In the genomic region with DNA sequence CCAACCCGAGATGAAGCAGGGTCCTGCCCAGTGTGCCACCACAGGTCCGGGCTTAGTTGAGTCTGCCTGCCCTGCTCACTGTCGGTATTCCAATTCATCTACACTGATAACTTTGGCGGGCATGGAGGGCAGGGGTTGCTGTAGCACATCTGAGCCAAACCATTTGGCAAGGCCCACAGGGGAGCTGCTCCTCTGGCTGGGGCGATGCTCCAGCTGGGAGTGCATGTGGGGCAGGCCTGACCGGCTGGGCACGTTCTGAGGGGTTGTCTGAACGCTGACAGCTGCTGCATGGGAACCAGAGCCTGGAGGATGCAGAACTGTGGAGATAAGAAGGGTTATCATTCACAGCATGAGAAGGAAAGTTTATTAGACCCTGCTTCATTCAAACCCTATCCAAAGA, we compare ENCODE assay signal across 34 cellular contexts. TPM values are rescaled to one million over a fixed set of nuclear protein-coding genes. Genes with fewer than 3 reads are reported as not detected.
DNase-seq lines count a peak whose midpoint lies in the region; ATAC-seq and TF ChIP-seq lines count a peak whose summit lies in the region.
"Had no signal": no experiment of that assay in that cellular context is flagged by ENCODE, and none has a peak within 500 bp of the region (broad histone marks: within the 10 kb centered on the region; RNA-seq: fewer than 3 reads in every experiment).

No MANE protein-coding gene starts in this region.

- no peaks in the 10 kb centered on the region for H3K9me3 Mint-ChIP-seq in stimulated activated effector memory CD8-positive, alpha-beta T cell treated with anti-CD3 and anti-CD28 coated beads, Interleukin-12 subunit alpha, Interleukin-12 subunit beta, amount 100 ng/mL, for 72 hours
- H3K9me3 Mint-ChIP-seq: activated naive CD4-positive, alpha-beta T cell treated with anti-CD3 and anti-CD28 coated beads, Interleukin-2, amount 10 ng/mL, durations not matched to agents 7 days and 5 days; endodermal cell; IgD-negative memory B cell; T-helper 1 cell treated with Interleukin-12 subunit alpha and Interleukin-12 subunit beta and Interleukin-4 antibody, amounts not matched to agents 30 μg/mL and 1 μg/mL, for 36 hours had no signal

- H3K4me3 ChIP-seq in right atrium auricular region (no peak overlapping the region), body of pancreas (no peak overlapping the region), right cardiac atrium (ENCODE audit: low read length) (no peak overlapping the region)
- H3K4me3 ChIP-seq: A549, adrenal gland, lung, mucosa of descending colon, tibial nerve had no signal

- H3K36me3 ChIP-seq in right atrium auricular region (peaks cover 91% of the 10 kb centered on the region), body of pancreas (replicated peaks in 1 of 2; ENCODE audit: insufficient read depth in 1 of 2, low read depth in 2 of 2) (peaks cover 0 to 43% of the 10 kb centered on the region in 2 donors)

- peak overlapping the region; percentile 60 for H3K27ac Mint-ChIP-seq in stimulated activated effector memory CD8-positive, alpha-beta T cell treated with anti-CD3 and anti-CD28 coated beads, Interleukin-12 subunit alpha, Interleukin-12 subunit beta, amount 100 ng/mL, for 72 hours
- H3K27ac Mint-ChIP-seq: endodermal cell; IgD-negative memory B cell; T-helper 1 cell treated with Interleukin-12 subunit alpha and Interleukin-12 subunit beta and Interleukin-4 antibody, amounts not matched to agents 30 μg/mL and 1 μg/mL, for 36 hours had no signal

- H3K4me1 ChIP-seq in right atrium auricular region: peaks cover 0 to 26% of the 10 kb centered on the region in 2 donors
- no peaks in the 10 kb centered on the region for H3K4me1 ChIP-seq in body of pancreas
- no peaks in the 10 kb centered on the region for H3K4me1 ChIP-seq in right cardiac atrium (ENCODE audit: control insufficient read depth, insufficient read depth, low read length)
- H3K4me1 ChIP-seq: A549 had no signal

- H3K36me3 Mint-ChIP-seq in stimulated activated effector memory CD8-positive, alpha-beta T cell treated with anti-CD3 and anti-CD28 coated beads, Interleukin-12 subunit alpha, Interleukin-12 subunit beta, amount 100 ng/mL, for 72 hours: peaks cover 100% of the 10 kb centered on the region

- no peak overlapping the region for H3K27ac ChIP-seq in right atrium auricular region
- no peak overlapping the region for H3K27ac ChIP-seq in body of pancreas
- H3K27ac ChIP-seq in right cardiac atrium (ENCODE audit: low read length): no peak overlapping the region
- H3K27ac ChIP-seq: A549, adrenal gland, foreskin keratinocyte, parathyroid adenoma, tibial nerve had no signal

- peak; percentile 87 for ATAC-seq in Right ventricle myocardium inferior
- ATAC-seq in body of pancreas: peak; percentile 12
- peak; percentile 47 to 71 for ATAC-seq in right cardiac atrium
- ATAC-seq in stimulated activated effector memory CD8-positive, alpha-beta T cell treated with anti-CD3 and anti-CD28 coated beads, Interleukin-12 subunit alpha, Interleukin-12 subunit beta, amount 100 ng/mL, for 72 hours: no peak
- ATAC-seq: A549; activated CD4-positive, CD25-positive, alpha-beta regulatory T cell treated with anti-CD3 and anti-CD28 coated beads, Interleukin-2, amount 50 U/mL, for 24 hours; esophagus mucosa; foreskin keratinocyte; HCT116; mucosa of descending colon; SK-N-SH treated with all-trans-retinoic acid at 6 μM for 48 hours had no signal

- intact Hi-C loops in Right ventricle myocardium inferior (cut with DNase I): no loop called here
- intact Hi-C loops in body of pancreas (cut with DNase I): no loop called here
- intact Hi-C loops in right cardiac atrium (cut with DNase I): no loop called here

- WGBS in body of pancreas, 2 donors: 62 to 67% methylated on average over 1 to 8 of the region's 8 CpGs
- WGBS in right cardiac atrium: 37% methylated on average over 8 of the region's 8 CpGs

- TF ChIP-seq POLR2A in body of pancreas (IDR thresholded peaks at IDR 0.05): no peak

- no peak overlapping the region for H3K4me3 Mint-ChIP-seq in stimulated activated effector memory CD8-positive, alpha-beta T cell treated with anti-CD3 and anti-CD28 coated beads, Interleukin-12 subunit alpha, Interleukin-12 subunit beta, amount 100 ng/mL, for 72 hours
- H3K4me3 Mint-ChIP-seq: activated naive CD4-positive, alpha-beta T cell treated with anti-CD3 and anti-CD28 coated beads, Interleukin-2, amount 10 ng/mL, durations not matched to agents 7 days and 5 days; B cell; endodermal cell; IgD-negative memory B cell; T-helper 1 cell treated with Interleukin-12 subunit alpha and Interleukin-12 subunit beta and Interleukin-4 antibody, amounts not matched to agents 30 μg/mL and 1 μg/mL, for 36 hours had no signal

- DNase-seq in Right ventricle myocardium inferior (ENCODE audit: missing footprints) (peak; percentile 69), right atrium auricular region (ENCODE audit: low spot score) (no peak), body of pancreas (no peak), right cardiac atrium (peak; percentile 39 to 80 (median 78)), NCI-H510A (lab: John Stamatoyannopoulos, UW) (no peak), NCI-H2107 (lab: John Stamatoyannopoulos, UW) (no peak), LoVo (ENCODE audit: low spot score) (no peak)
- no peak for DNase-seq in stimulated activated effector memory CD8-positive, alpha-beta T cell treated with anti-CD3 and anti-CD28 coated beads, Interleukin-12 subunit alpha, Interleukin-12 subunit beta, amount 100 ng/mL, for 72 hours (ENCODE audit: low spot score in 2 of 2)
- DNase-seq: activated CD4-positive, alpha-beta T cell treated with anti-CD3 and anti-CD28 coated beads, Interleukin-2, amount 50 U/mL, for 48 hours; activated naive CD4-positive, alpha-beta T cell treated with anti-CD3 and anti-CD28 coated beads, Interleukin-2, amount 10 ng/mL, durations not matched to agents 7 days and 5 days; cerebellar nuclear complex; dermis blood vessel endothelial cell; endodermal cell; foreskin keratinocyte; kidney; mucosa of descending colon; NCI-H1105; NCI-H1930; NCI-H524 treated with DMSO at 0.1 percent for 48 hours; NK-92 treated with Interleukin-12 subunit alpha and Interleukin-12 subunit beta, amount 100 ng/mL, for 24 hours; stimulated activated CD4-positive, alpha-beta T cell treated with anti-CD3 and anti-CD28 coated beads, Interleukin-12 subunit alpha, Interleukin-12 subunit beta, amount 100 ng/mL, for 4 hours; stimulated activated CD4-positive, alpha-beta T cell treated with anti-CD3 and anti-CD28 coated beads, Interleukin-2, amount 100 ng/mL, for 48 hours had no signal

- no peaks in the 10 kb centered on the region for H3K4me1 Mint-ChIP-seq in stimulated activated effector memory CD8-positive, alpha-beta T cell treated with anti-CD3 and anti-CD28 coated beads, Interleukin-12 subunit alpha, Interleukin-12 subunit beta, amount 100 ng/mL, for 72 hours
- H3K4me1 Mint-ChIP-seq: activated naive CD4-positive, alpha-beta T cell treated with anti-CD3 and anti-CD28 coated beads, Interleukin-2, amount 10 ng/mL, durations not matched to agents 7 days and 5 days; B cell; IgD-negative memory B cell had no signal

- H3K9me3 ChIP-seq in right atrium auricular region: no peaks in the 10 kb centered on the region
- H3K9me3 ChIP-seq in body of pancreas: no peaks in the 10 kb centered on the region
- no peaks in the 10 kb centered on the region for H3K9me3 ChIP-seq in right cardiac atrium (ENCODE audit: control insufficient read depth, low read length)
- H3K9me3 ChIP-seq: A549, adrenal gland, mucosa of descending colon, tibial nerve had no signal

- TF ChIP-seq CTCF in right atrium auricular region (IDR thresholded peaks at IDR 0.05) (no peak), body of pancreas (IDR thresholded peaks at IDR 0.05) (no peak)

- H3K27me3 ChIP-seq in right atrium auricular region (no peaks in the 10 kb centered on the region), body of pancreas (no peaks in the 10 kb centered on the region), right cardiac atrium (ENCODE audit: control insufficient read depth, insufficient read depth) (no peaks in the 10 kb centered on the region)
- H3K27me3 ChIP-seq: adrenal gland, foreskin keratinocyte, tibial nerve had no signal

RNA-seq across cellular contexts. Expression of a gene that starts 40.4 kb away (rescaled TPM):
- 59.3 TPM for total RNA-seq in Right ventricle myocardium inferior
- 10 to 100 TPM; 63.6 to 95.7 TPM for total RNA-seq in right atrium auricular region
- total RNA-seq in body of pancreas: 10 to 100 TPM; 18.8 to 37.9 TPM
- 10 to 100 TPM; 53.5 to 73.3 (median 62.5) TPM for total RNA-seq in right cardiac atrium
- polyA plus RNA-seq in right cardiac atrium: 48.0 TPM

RNA-seq across cellular contexts. Expression of a gene that starts 49.8 kb away (rescaled TPM):
- 30.5 TPM for total RNA-seq in Right ventricle myocardium inferior
- total RNA-seq in right atrium auricular region: 10 to 100 TPM in 1 of 2 donors, 1 to 10 TPM in 1; 9.0 to 14.6 TPM
- total RNA-seq in body of pancreas: 10 to 100 TPM in 1 of 2 donors, 1 to 10 TPM in 1; 7.5 to 10.9 TPM
- 10 to 100 TPM; 20.3 to 37.9 (median 27.2) TPM for total RNA-seq in right cardiac atrium
- polyA plus RNA-seq in right cardiac atrium: 10.0 TPM

RNA-seq across cellular contexts. Expression of a gene that starts 56.5 kb away (rescaled TPM):
- total RNA-seq in Right ventricle myocardium inferior (6.7 TPM), right atrium auricular region (1 to 10 TPM; 6.5 to 6.8 TPM), body of pancreas (10 to 100 TPM; 27.8 to 46.8 TPM), right cardiac atrium (10 to 100 TPM in 2 of 4 donors, 1 to 10 TPM in 2; 7.1 to 10.8 (median 9.6) TPM)
- polyA plus RNA-seq in right cardiac atrium: 7.4 TPM

Comparison
In these comparisons a context has a peak if more than half of its experiments do, and no peak if none do; other contexts are left out.
1. DNase-seq: peak in Right ventricle myocardium inferior (single experiment) and right cardiac atrium (3 of 3); none in right atrium auricular region (single experiment), body of pancreas (0 of 4), stimulated activated effector memory CD8-positive, alpha-beta T cell treated with anti-CD3 and anti-CD28 coated beads, Interleukin-12 subunit alpha, Interleukin-12 subunit beta, amount 100 ng/mL, for 72 hours (0 of 2), NCI-H510A (single experiment), NCI-H2107 (single experiment) and LoVo (single experiment).